Comparison of ENCODE assay signal across 9 cellular contexts in the genomic region with DNA sequence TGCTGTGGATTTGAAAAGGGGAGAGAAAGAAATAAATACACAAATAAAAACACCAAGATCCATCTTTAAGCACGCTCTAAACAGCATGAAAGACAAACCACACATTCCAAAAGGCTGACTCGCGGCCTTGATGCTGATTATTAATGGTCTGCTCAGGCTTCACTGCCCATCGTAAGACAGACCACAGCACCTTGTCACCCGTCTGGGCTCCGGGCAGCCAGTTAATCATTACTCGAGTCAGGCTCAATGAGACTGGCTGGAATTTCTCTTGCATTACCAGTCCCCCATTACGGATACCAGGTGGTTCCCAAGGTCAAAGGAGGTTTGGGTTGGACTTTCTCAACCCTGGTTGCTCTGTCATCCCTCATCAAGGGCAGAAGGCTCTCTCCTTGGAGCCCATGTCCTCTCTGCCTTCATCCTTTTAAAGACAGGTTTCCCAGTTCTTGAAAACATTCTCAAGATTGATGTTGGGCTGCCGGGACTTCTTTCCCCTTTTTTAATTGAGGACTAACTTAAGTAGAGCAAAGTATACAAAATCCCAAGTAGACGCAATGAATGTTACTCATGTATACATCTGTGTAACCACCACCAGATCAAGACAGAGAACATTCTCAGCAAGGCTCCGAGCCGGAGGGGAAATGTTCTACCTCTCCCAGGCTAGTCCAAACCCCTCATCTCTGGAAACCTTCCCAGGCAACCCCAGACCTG. TPM values are rescaled to one million over a fixed set of nuclear protein-coding genes. Genes with fewer than 3 reads are reported as not detected.
DNase-seq lines count a peak whose midpoint lies in the region; ATAC-seq, FAIRE-seq and TF ChIP-seq lines count a peak whose summit lies in the region.
"Had no signal": no experiment of that assay in that cellular context is flagged by ENCODE, and none has a peak within 500 bp of the region (broad histone marks: within the 10 kb centered on the region; RNA-seq: fewer than 3 reads in every experiment).

No MANE protein-coding gene starts in this region.

- H3K9me3 ChIP-seq in kidney (ENCODE audit: control insufficient read depth in 1 of 2, low read length in 2 of 2) (no peaks in the 10 kb centered on the region), thyroid gland (no peaks in the 10 kb centered on the region)

- peaks cover 85% of the 10 kb centered on the region for H3K36me3 Mint-ChIP-seq in T-helper 2 cell treated with Interferon-gamma antibody and Interleukin-4, amounts not matched to agents 5 μg/mL and 100 μg/mL, for 36 hours (ENCODE audit: low read depth)
- H3K36me3 Mint-ChIP-seq in activated T-helper 17 cell treated with anti-CD3 and anti-CD28 coated beads, Interleukin-2, amount 50 U/mL, for 72 hours (ENCODE audit: low read depth): peaks cover 96% of the 10 kb centered on the region

- TF ChIP-seq CTCF in kidney (IDR thresholded peaks at IDR 0.05; ENCODE audit: borderline replicate concordance, extremely low read depth, insufficient read depth): no peak
- TF ChIP-seq CTCF in thyroid gland (IDR thresholded peaks at IDR 0.05): no peak

- ATAC-seq in activated T-helper 17 cell treated with anti-CD3 and anti-CD28 coated beads, Interleukin-2, amount 50 U/mL, for 72 hours (replicated peaks): no peak
- no peak for ATAC-seq in GM18907 (IDR thresholded peaks at IDR 0.05; ENCODE audit: unreplicated experiment)

- TF ChIP-seq POLR2A in thyroid gland (IDR thresholded peaks at IDR 0.05): no peak

- H3K27me3 Mint-ChIP-seq in T-helper 2 cell treated with Interferon-gamma antibody and Interleukin-4, amounts not matched to agents 5 μg/mL and 100 μg/mL, for 36 hours (ENCODE audit: low read depth): no peaks in the 10 kb centered on the region
- H3K27me3 Mint-ChIP-seq in activated T-helper 17 cell treated with anti-CD3 and anti-CD28 coated beads, Interleukin-2, amount 50 U/mL, for 72 hours: no peaks in the 10 kb centered on the region

- H3K27ac Mint-ChIP-seq in T-helper 2 cell treated with Interferon-gamma antibody and Interleukin-4, amounts not matched to agents 5 μg/mL and 100 μg/mL, for 36 hours: no peak overlapping the region
- peak overlapping the region; percentile 89 for H3K27ac Mint-ChIP-seq in activated T-helper 17 cell treated with anti-CD3 and anti-CD28 coated beads, Interleukin-2, amount 50 U/mL, for 72 hours

- WGBS in thyroid gland, 2 donors: 76 to 81% methylated on average over 12 of the region's 12 CpGs

- peak overlapping the region; percentile 83 for H3K4me3 Mint-ChIP-seq in T-helper 2 cell treated with Interferon-gamma antibody and Interleukin-4, amounts not matched to agents 5 μg/mL and 100 μg/mL, for 36 hours
- peak overlapping the region; percentile 99 for H3K4me3 Mint-ChIP-seq in activated T-helper 17 cell treated with anti-CD3 and anti-CD28 coated beads, Interleukin-2, amount 50 U/mL, for 72 hours

- H3K4me1 Mint-ChIP-seq in T-helper 2 cell treated with Interferon-gamma antibody and Interleukin-4, amounts not matched to agents 5 μg/mL and 100 μg/mL, for 36 hours (ENCODE audit: low read depth): peaks cover 88% of the 10 kb centered on the region
- peaks cover 71% of the 10 kb centered on the region for H3K4me1 Mint-ChIP-seq in activated T-helper 17 cell treated with anti-CD3 and anti-CD28 coated beads, Interleukin-2, amount 50 U/mL, for 72 hours

- H3K4me1 ChIP-seq in kidney (ENCODE audit: control insufficient read depth in 1 of 2, insufficient read depth in 1 of 2, low read depth in 1 of 2, low read length in 2 of 2) (peaks cover 81 to 85% of the 10 kb centered on the region in 2 donors), thyroid gland (peaks cover 92 to 99% of the 10 kb centered on the region in 2 donors)

- FAIRE-seq in kidney (lab: Jason Lieb, UNC): peak; percentile 96

- H3K36me3 ChIP-seq in kidney (ENCODE audit: control insufficient read depth in 1 of 2, insufficient read depth in 2 of 2, low read length in 2 of 2) (peaks cover 3 to 43% of the 10 kb centered on the region in 2 donors), thyroid gland (peaks cover 5 to 10% of the 10 kb centered on the region in 2 donors)

- no peaks in the 10 kb centered on the region for H3K27me3 ChIP-seq in thyroid gland

- peak overlapping the region; percentile 92 for H3K27ac ChIP-seq in kidney (ENCODE audit: low read depth in 2 of 2, low read length in 2 of 2)
- peak overlapping the region; percentile 0 to 95 (median 79) for H3K27ac ChIP-seq in thyroid gland

- peak overlapping the region in 1 of 2 donors; percentile 99 for H3K4me3 ChIP-seq in kidney (ENCODE audit: low read length in 2 of 2)
- H3K4me3 ChIP-seq in thyroid gland (replicated peaks in 1 of 3): no peak overlapping the region

- intact Hi-C loops in kidney (cut with DNase I) (loop anchor here (10.0 kb wide), 1 partner anchor 98 kb away; no protein-coding TSS in a partner anchor), thyroid gland (cut with DNase I) (no loop called here)

- no peak for DNase-seq in T-helper 2 cell treated with Interferon-gamma antibody and Interleukin-4, amounts not matched to agents 5 μg/mL and 100 μg/mL, for 36 hours (ENCODE audit: low spot score)
- DNase-seq in T-helper 2 cell: no peak
- DNase-seq in kidney: peak; percentile 89
- DNase-seq in thyroid gland: no peak
- DNase-seq in CD1c-positive myeloid dendritic cell (ENCODE audit: extremely low spot score): no peak
- no peak for DNase-seq in DMS 273 treated with DMSO at 0.1 percent for 48 hours (lab: John Stamatoyannopoulos, UW)
- DNase-seq: NCI-H446 treated with DMSO at 0.1 percent for 48 hours had no signal

- peak overlapping the region; percentile 8 to 84 for H3K9ac ChIP-seq in kidney (ENCODE audit: low read length in 2 of 2)

- H3K9me3 Mint-ChIP-seq in T-helper 2 cell treated with Interferon-gamma antibody and Interleukin-4, amounts not matched to agents 5 μg/mL and 100 μg/mL, for 36 hours: no peaks in the 10 kb centered on the region
- no peaks in the 10 kb centered on the region for H3K9me3 Mint-ChIP-seq in activated T-helper 17 cell treated with anti-CD3 and anti-CD28 coated beads, Interleukin-2, amount 50 U/mL, for 72 hours

RNA-seq across cellular contexts. Expression of a gene that starts 8.1 kb away (rescaled TPM):
- total RNA-seq in activated T-helper 17 cell treated with anti-CD3 and anti-CD28 coated beads, Interleukin-2, amount 50 U/mL, for 72 hours: 10 to 100 TPM; 23.4 to 40.7 TPM
- total RNA-seq in kidney: 32.6 TPM
- polyA plus RNA-seq in kidney (ENCODE audit: insufficient read depth, low read depth, low replicate concordance): 17.3 TPM
- total RNA-seq in thyroid gland: 10 to 100 TPM; 40.1 to 69.3 (median 59.2) TPM
